9 cellular contexts compared by ENCODE assay signal in genomic region chr3:102163039-102163817, GRCh38.
A peak's percentile ranks its signal among the peaks of the same experiment; 100 is the strongest.
DNase-seq lines count a peak whose midpoint lies in the region; ATAC-seq and TF ChIP-seq lines count a peak whose summit lies in the region.
"Had no signal": no experiment of that assay in that cellular context is flagged by ENCODE, and none has a peak within 500 bp of the region (broad histone marks: within the 10 kb centered on the region; RNA-seq: fewer than 3 reads in every experiment).

No MANE protein-coding gene starts in this region.

- peaks cover 0 to 7% of the 10 kb centered on the region in 2 donors for H3K4me1 ChIP-seq in aorta (ENCODE audit: control insufficient read depth in 1 of 2, insufficient read depth in 2 of 2, low read length in 2 of 2)

- WGBS in aorta, 2 donors, result 1 to 5% methylated on average over 1 of the region's 1 CpG

- no peak overlapping the region for H3K4me3 ChIP-seq in astrocyte of the spinal cord (ENCODE audit: low read depth, low read length)
- no peak overlapping the region for H3K4me3 ChIP-seq in aorta (ENCODE audit: low read length in 2 of 2)

- intact Hi-C loops in Right ventricle myocardium inferior (cut with DNase I) (no loop called here), cardiac septum (cut with DNase I) (no loop called here), aorta (cut with DNase I) (no loop called here)

- no peaks in the 10 kb centered on the region for H3K27me3 ChIP-seq in aorta (ENCODE audit: control insufficient read depth in 1 of 2, insufficient read depth in 2 of 2, low read length in 1 of 2)

- ATAC-seq in Right ventricle myocardium inferior (peak; percentile 91), left lobe of liver (peak; percentile 95), aorta (ENCODE audit: low FRiP score) (peak; percentile 88), HG02870 (IDR thresholded peaks at IDR 0.05; ENCODE audit: unreplicated experiment) (no peak), GM21717 (IDR thresholded peaks at IDR 0.05; ENCODE audit: unreplicated experiment) (no peak)

- no peak for TF ChIP-seq CTCF in astrocyte of the spinal cord (IDR thresholded peaks at IDR 0.05; ENCODE audit: low read depth, low read length)

- no peaks in the 10 kb centered on the region for H3K9me3 ChIP-seq in aorta (ENCODE audit: control insufficient read depth, low read length)

- peak; percentile 66 for DNase-seq in Right ventricle myocardium inferior (ENCODE audit: missing footprints)
- no peak for DNase-seq in cardiac septum (ENCODE audit: low spot score)
- DNase-seq in astrocyte of the spinal cord (ENCODE audit: low read depth, low spot score), result peak; percentile 64
- no peak for DNase-seq in left lobe of liver (ENCODE audit: low spot score)
- peak; percentile 40 to 53 for DNase-seq in aorta
- no peak for DNase-seq in AML-193 (lab: John Stamatoyannopoulos, UW)
- DNase-seq: activated CD4-positive, alpha-beta T cell treated with anti-CD3 and anti-CD28 coated beads for 4 hours had no signal

- H3K36me3 ChIP-seq in aorta (ENCODE audit: control insufficient read depth in 1 of 2, insufficient read depth in 2 of 2, low read length in 1 of 2), result no peaks in the 10 kb centered on the region

- in situ Hi-C loops in astrocyte of the spinal cord (cut with HindIII; ENCODE audit: low sequenced_read_pairs), result no loop called here

- H3K27ac ChIP-seq in aorta (ENCODE audit: low read depth in 1 of 2, low read length in 2 of 2), result peak overlapping the region; percentile 23 to 30

Comparison
In these comparisons a context has a peak if more than half of its experiments do, and no peak if none do; other contexts are left out.
1. DNase-seq: peak in Right ventricle myocardium inferior (single experiment), astrocyte of the spinal cord (single experiment) and aorta (2 of 2); none in cardiac septum (single experiment), left lobe of liver (single experiment) and AML-193 (0 of 2).
2. ATAC-seq: peak in Right ventricle myocardium inferior (single experiment), left lobe of liver (single experiment) and aorta (single experiment); none in HG02870 (single experiment) and GM21717 (single experiment).